20 cellular contexts compared by ENCODE assay signal in genomic region chr7:156703209-156703608, GRCh38.
"Had no signal": no experiment of that assay in that cellular context is flagged by ENCODE, and none has a peak within 500 bp of the region (broad histone marks: within the 10 kb centered on the region; RNA-seq: fewer than 3 reads in every experiment).

No MANE protein-coding gene starts in this region.

- H2AFZ ChIP-seq: parathyroid adenoma had no signal

- DNase-seq: activated CD4-positive, alpha-beta T cell treated with anti-CD3 and anti-CD28 coated beads for 36 hours; activated CD4-positive, alpha-beta T cell treated with anti-CD3 and anti-CD28 coated beads, Interleukin-2, amount 50 U/mL, for 48 hours; activated T-cell treated with anti-CD3 and anti-CD28 coated beads for 4 hours; amniotic stem cell; dorsolateral prefrontal cortex; foreskin fibroblast; kidney; mesendoderm; natural killer cell; spleen; stimulated activated CD4-positive, alpha-beta T cell treated with anti-CD3 and anti-CD28 coated beads, Interleukin-4, amount 100 ng/mL, for 4 hours; T-helper 17 cell; testis; upper lobe of left lung had no signal

- H3K27me3 Mint-ChIP-seq: activated CD4-positive, alpha-beta T cell treated with anti-CD3 and anti-CD28 coated beads for 36 hours; activated naive CD8-positive, alpha-beta T cell; stimulated activated memory B cell treated with anti-CD40 and anti-IgM and Interleukin-4, amounts not matched to agents 10 μg/mL and 1 μg/mL and 100 μg/mL, for 72 hours; T-helper 17 cell had no signal

- H3K36me3 Mint-ChIP-seq: natural killer cell had no signal

- H3K9ac ChIP-seq: parathyroid adenoma had no signal

- H3K27me3 ChIP-seq: cardiac muscle cell, dorsolateral prefrontal cortex, neutrophil, spleen, testis, upper lobe of left lung had no signal

- H3K4me3 ChIP-seq: cardiac muscle cell, dorsolateral prefrontal cortex, spleen, testis, upper lobe of left lung had no signal

- H3K9me3 ChIP-seq: neutrophil, testis had no signal

- H3K4me1 ChIP-seq: testis, upper lobe of left lung had no signal

- H3K4me3 Mint-ChIP-seq: activated CD4-positive, alpha-beta T cell treated with anti-CD3 and anti-CD28 coated beads for 36 hours; activated naive CD8-positive, alpha-beta T cell; activated T-helper 1 cell treated with anti-CD3 and anti-CD28 coated beads, Interleukin-12 subunit alpha, Interleukin-12 subunit beta, Interleukin-2, Interleukin-4 antibody, amounts not matched to agents 30 ng/mL and 10 ng/mL and 1 ng/mL, durations not matched to agents 14 hours and 24 hours and 36 hours; natural killer cell; stimulated activated memory B cell treated with anti-CD40 and anti-IgM and Interleukin-4, amounts not matched to agents 10 μg/mL and 1 μg/mL and 100 μg/mL, for 72 hours; T-helper 17 cell had no signal

- H3K27ac ChIP-seq: cardiac muscle cell, dorsolateral prefrontal cortex, neutrophil, parathyroid adenoma, spleen, testis, upper lobe of left lung had no signal

- H3K36me3 ChIP-seq: cardiac muscle cell, neutrophil had no signal

- H3K27ac Mint-ChIP-seq: activated CD4-positive, alpha-beta T cell treated with anti-CD3 and anti-CD28 coated beads for 36 hours; activated naive CD8-positive, alpha-beta T cell; stimulated activated memory B cell treated with anti-CD40 and anti-IgM and Interleukin-4, amounts not matched to agents 10 μg/mL and 1 μg/mL and 100 μg/mL, for 72 hours; T-helper 17 cell had no signal
